19 cellular contexts compared by ENCODE assay signal in genomic region chr17:81612172-81612571, GRCh38. TPM values are rescaled to one million over a fixed set of nuclear protein-coding genes. Genes with fewer than 3 reads are reported as not detected.
DNase-seq lines count a peak whose midpoint lies in the region; ATAC-seq and TF ChIP-seq lines count a peak whose summit lies in the region.
"Had no signal": no experiment of that assay in that cellular context is flagged by ENCODE, and none has a peak within 500 bp of the region (broad histone marks: within the 10 kb centered on the region; RNA-seq: fewer than 3 reads in every experiment).

No MANE protein-coding gene starts in this region.

- H3K4me1 Mint-ChIP-seq in glutamatergic neuron (ENCODE audit: low read depth, unreplicated experiment), result peaks cover 48% of the 10 kb centered on the region

- intact Hi-C loops in Right ventricle myocardium inferior (cut with DNase I), result no loop called here
- intact Hi-C loops in cardiac septum (cut with DNase I), result no loop called here

- DNase-seq in Right ventricle myocardium inferior (ENCODE audit: missing footprints), result peak; percentile 63
- DNase-seq in cardiac septum (ENCODE audit: low spot score), result no peak
- DNase-seq in glutamatergic neuron, result peak; percentile 69
- no peak for DNase-seq in right atrium auricular region (ENCODE audit: low spot score)
- DNase-seq in T-helper 9 cell, result no peak
- DNase-seq in NCI-H82 (lab: John Stamatoyannopoulos, UW), result no peak
- no peak for DNase-seq in NCI-H1436 treated with DMSO at 0.1 percent for 48 hours (lab: John Stamatoyannopoulos, UW)
- DNase-seq: Calu3; CD4-positive, alpha-beta memory T cell; GOT3; MV-4-11; NCI-H187; NCI-H526 had no signal

- peaks cover 12% of the 10 kb centered on the region for H3K27me3 Mint-ChIP-seq in glutamatergic neuron (ENCODE audit: unreplicated experiment)
- H3K27me3 Mint-ChIP-seq: CD4-positive, alpha-beta memory T cell had no signal

- H3K4me1 ChIP-seq in right atrium auricular region, result peaks cover 0 to 43% of the 10 kb centered on the region in 2 donors

- TF ChIP-seq CTCF in glutamatergic neuron (IDR thresholded peaks at IDR 0.05; ENCODE audit: partially characterized antibody, unreplicated experiment) (no peak), right atrium auricular region (IDR thresholded peaks at IDR 0.05) (no peak)

- peak overlapping the region; percentile 87 for H3K4me3 Mint-ChIP-seq in glutamatergic neuron (ENCODE audit: unreplicated experiment)
- H3K4me3 Mint-ChIP-seq: CD4-positive, alpha-beta memory T cell had no signal

- no peaks in the 10 kb centered on the region for H3K9me3 ChIP-seq in right atrium auricular region

- H3K27ac Mint-ChIP-seq in glutamatergic neuron (ENCODE audit: unreplicated experiment), result peak overlapping the region; percentile 98

- peak overlapping the region; percentile 1 to 47 for H3K27ac ChIP-seq in right atrium auricular region
- H3K27ac ChIP-seq: BLaER1, KMS-11 had no signal

- H3K4me3 ChIP-seq in right atrium auricular region, result no peak overlapping the region
- H3K4me3 ChIP-seq: BLaER1, GM12878 had no signal

- peaks cover 21% of the 10 kb centered on the region for H3K9me3 Mint-ChIP-seq in glutamatergic neuron (ENCODE audit: unreplicated experiment)
- H3K9me3 Mint-ChIP-seq: CD4-positive, alpha-beta memory T cell had no signal

- peaks cover 7% of the 10 kb centered on the region for H3K36me3 Mint-ChIP-seq in glutamatergic neuron (ENCODE audit: unreplicated experiment)

- H3K27me3 ChIP-seq in right atrium auricular region, result no peaks in the 10 kb centered on the region
- H3K27me3 ChIP-seq: BLaER1 had no signal

- ATAC-seq in Right ventricle myocardium inferior, result peak; percentile 27
- ATAC-seq: GM12878, HepG2, Panc1 had no signal

- H3K36me3 ChIP-seq in right atrium auricular region, result peaks cover 36% of the 10 kb centered on the region

RNA-seq across cellular contexts. Expression of gene NPLOC4, which starts 24.7 kb away (rescaled TPM):
- total RNA-seq in Right ventricle myocardium inferior (82.0 TPM), cardiac septum (107 TPM), glutamatergic neuron (ENCODE audit: unreplicated experiment) (137 TPM), right atrium auricular region (10 to 100 TPM; 69.3 to 70.4 TPM)

RNA-seq across cellular contexts. Expression of gene TSPAN10, which starts 24.8 kb away (rescaled TPM):
- total RNA-seq in Right ventricle myocardium inferior (0.24 TPM), cardiac septum (0.30 TPM), glutamatergic neuron (ENCODE audit: unreplicated experiment) (not detected), right atrium auricular region (not detected)

RNA-seq across cellular contexts. Expression of gene PDE6G, which starts 44.2 kb away (rescaled TPM):
- total RNA-seq in Right ventricle myocardium inferior (not detected), cardiac septum (not detected), glutamatergic neuron (ENCODE audit: unreplicated experiment) (not detected), right atrium auricular region (not detected)
- total RNA-seq: Calu3, SK-MEL-5 had no signal

RNA-seq across cellular contexts. Expression of gene OXLD1, which starts 54.2 kb away (rescaled TPM):
- total RNA-seq in Right ventricle myocardium inferior (18.6 TPM), cardiac septum (17.9 TPM), glutamatergic neuron (ENCODE audit: unreplicated experiment) (24.7 TPM), right atrium auricular region (10 to 100 TPM; 19.3 to 19.6 TPM)

RNA-seq across cellular contexts. Expression of gene CCDC137, which starts 54.4 kb away (rescaled TPM):
- 6.1 TPM for total RNA-seq in Right ventricle myocardium inferior
- 8.2 TPM for total RNA-seq in cardiac septum
- total RNA-seq in glutamatergic neuron (ENCODE audit: unreplicated experiment), result 33.8 TPM
- total RNA-seq in right atrium auricular region, result 1 to 10 TPM; 3.8 to 5.1 TPM

Comparison
In these comparisons a context has a peak if more than half of its experiments do, and no peak if none do; other contexts are left out.
1. DNase-seq: peak in Right ventricle myocardium inferior (single experiment) and glutamatergic neuron (single experiment); none in cardiac septum (single experiment), right atrium auricular region (single experiment), T-helper 9 cell (single experiment), NCI-H82 (single experiment) and NCI-H1436 treated with DMSO at 0.1 percent for 48 hours (single experiment).